35 cellular contexts compared by ENCODE assay signal in the genomic region with DNA sequence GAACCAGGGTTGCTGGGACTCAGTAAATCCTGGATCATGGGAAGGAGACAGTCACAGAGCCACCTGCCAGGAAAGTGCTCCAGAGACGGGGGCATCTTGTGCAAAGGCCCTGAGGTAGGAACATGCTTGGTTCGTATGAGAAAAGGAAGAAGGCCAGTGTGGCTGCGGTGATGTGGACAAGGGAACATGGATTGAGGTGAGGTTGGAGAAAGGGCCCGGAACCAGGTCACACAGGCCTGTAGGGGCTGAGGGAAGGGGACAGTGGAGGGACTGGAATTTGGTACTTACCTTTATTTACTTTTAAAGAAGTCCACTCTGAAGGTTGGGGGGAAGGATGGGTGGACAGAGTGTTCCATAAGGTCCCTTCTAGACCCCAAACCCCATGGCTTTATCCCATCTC. TPM values are rescaled to one million over a fixed set of nuclear protein-coding genes. Genes with fewer than 3 reads are reported as not detected.
"Had no signal": no experiment of that assay in that cellular context is flagged by ENCODE, and none has a peak within 500 bp of the region (broad histone marks: within the 10 kb centered on the region; RNA-seq: fewer than 3 reads in every experiment).

No MANE protein-coding gene starts in this region.

- H3K4me2 ChIP-seq: PC-9 had no signal

- H3K27ac Mint-ChIP-seq: activated CD4-positive, alpha-beta memory T cell treated with anti-CD3 and anti-CD28 coated beads, Interleukin-2, amount 10 ng/mL, durations not matched to agents 7 days and 5 days; activated naive CD4-positive, alpha-beta T cell treated with anti-CD3 and anti-CD28 coated beads for 36 hours; activated T-cell treated with anti-CD3 and anti-CD28 coated beads, Interleukin-2, amount 50 U/mL, for 24 hours; activated T-helper 2 cell treated with anti-CD3 and anti-CD28 coated beads, Interferon-gamma antibody, Interleukin-2, Interleukin-4, amounts not matched to agents 10 μg/mL and 5 μg/mL and 100 μg/mL, durations not matched to agents 14 hours and 24 hours and 36 hours had no signal

- DNase-seq: activated CD4-positive, alpha-beta memory T cell treated with anti-CD3 and anti-CD28 coated beads, Interleukin-2, amount 10 ng/mL, durations not matched to agents 7 days and 5 days; activated CD4-positive, alpha-beta T cell treated with anti-CD3 and anti-CD28 coated beads for 1 hour; activated CD4-positive, alpha-beta T cell treated with anti-CD3 and anti-CD28 coated beads for 48 hours; activated CD4-positive, CD25-positive, alpha-beta regulatory T cell; activated gamma-delta T cell treated with Interleukin-2 at 50 U/mL for 16 hours; activated naive CD4-positive, alpha-beta T cell treated with anti-CD3 and anti-CD28 coated beads for 36 hours; activated T-cell treated with anti-CD3 and anti-CD28 coated beads, Interleukin-2, amount 50 U/mL, for 24 hours; body of pancreas; central memory CD4-positive, alpha-beta T cell; KG1; MG63; MV-4-11; NCI-H1092; NCI-H1436 treated with DMSO at 0.1 percent for 48 hours; NCI-H1694 treated with DMSO at 0.1 percent for 48 hours; NCI-H2029; NCI-H345; NCI-H524 treated with DMSO at 0.1 percent for 48 hours; NK-92 treated with Interleukin-12 subunit alpha and Interleukin-12 subunit beta, amount 100 ng/mL, for 24 hours; Right ventricle myocardium superior; SW 1271; T-helper 1 cell; T-helper 2 cell; T-helper 9 cell had no signal

- H3K4me3 ChIP-seq: adrenal gland, body of pancreas, MG63, PC-9 had no signal

- H3K9me3 ChIP-seq: adrenal gland, body of pancreas had no signal

- H2AFZ ChIP-seq: PC-9 had no signal

- H3K36me3 ChIP-seq: adrenal gland, MG63 had no signal

- H3K27me3 ChIP-seq: adrenal gland, body of pancreas, MG63 had no signal

- FAIRE-seq: astrocyte, bronchial epithelial cell, RCC 7860 had no signal

- H3K4me1 Mint-ChIP-seq: activated CD4-positive, alpha-beta memory T cell treated with anti-CD3 and anti-CD28 coated beads, Interleukin-2, amount 10 ng/mL, durations not matched to agents 7 days and 5 days had no signal

- H3K9me3 Mint-ChIP-seq: activated CD4-positive, alpha-beta memory T cell treated with anti-CD3 and anti-CD28 coated beads, Interleukin-2, amount 10 ng/mL, durations not matched to agents 7 days and 5 days; activated naive CD4-positive, alpha-beta T cell treated with anti-CD3 and anti-CD28 coated beads for 36 hours; activated naive CD4-positive, alpha-beta T cell treated with anti-CD3 and anti-CD28 coated beads, Interleukin-2, amount 50 U/mL, for 72 hours; activated T-cell treated with anti-CD3 and anti-CD28 coated beads, Interleukin-2, amount 50 U/mL, for 24 hours; activated T-helper 2 cell treated with anti-CD3 and anti-CD28 coated beads, Interferon-gamma antibody, Interleukin-2, Interleukin-4, amounts not matched to agents 10 μg/mL and 5 μg/mL and 100 μg/mL, durations not matched to agents 14 hours and 24 hours and 36 hours had no signal

- H3K4me3 Mint-ChIP-seq: activated CD4-positive, alpha-beta memory T cell treated with anti-CD3 and anti-CD28 coated beads, Interleukin-2, amount 10 ng/mL, durations not matched to agents 7 days and 5 days; activated naive CD4-positive, alpha-beta T cell treated with anti-CD3 and anti-CD28 coated beads for 36 hours; activated T-cell treated with anti-CD3 and anti-CD28 coated beads, Interleukin-2, amount 50 U/mL, for 24 hours had no signal

- H3K27me3 Mint-ChIP-seq: activated CD4-positive, alpha-beta memory T cell treated with anti-CD3 and anti-CD28 coated beads, Interleukin-2, amount 10 ng/mL, durations not matched to agents 7 days and 5 days had no signal

- ATAC-seq: activated naive CD4-positive, alpha-beta T cell treated with anti-CD3 and anti-CD28 coated beads, Interleukin-2, amount 50 U/mL, for 72 hours; body of pancreas had no signal

- H3K27ac ChIP-seq: adrenal gland, PC-9, RWPE1, VCaP had no signal

RNA-seq across cellular contexts. Expression of a gene that starts 32.9 kb away (rescaled TPM):
- total RNA-seq: activated CD4-positive, alpha-beta memory T cell treated with anti-CD3 and anti-CD28 coated beads, Interleukin-2, amount 10 ng/mL, durations not matched to agents 7 days and 5 days; activated CD8-positive, alpha-beta memory T cell treated with anti-CD3 and anti-CD28 coated beads for 36 hours; activated naive CD4-positive, alpha-beta T cell treated with anti-CD3 and anti-CD28 coated beads for 36 hours; activated T-helper 2 cell treated with anti-CD3 and anti-CD28 coated beads, Interferon-gamma antibody, Interleukin-2, Interleukin-4, amounts not matched to agents 10 μg/mL and 5 μg/mL and 100 μg/mL, durations not matched to agents 14 hours and 24 hours and 36 hours; NCI-H460; PC-9 had no signal
